Comparison of ENCODE assay signal across 1 cellular context in the genomic region with DNA sequence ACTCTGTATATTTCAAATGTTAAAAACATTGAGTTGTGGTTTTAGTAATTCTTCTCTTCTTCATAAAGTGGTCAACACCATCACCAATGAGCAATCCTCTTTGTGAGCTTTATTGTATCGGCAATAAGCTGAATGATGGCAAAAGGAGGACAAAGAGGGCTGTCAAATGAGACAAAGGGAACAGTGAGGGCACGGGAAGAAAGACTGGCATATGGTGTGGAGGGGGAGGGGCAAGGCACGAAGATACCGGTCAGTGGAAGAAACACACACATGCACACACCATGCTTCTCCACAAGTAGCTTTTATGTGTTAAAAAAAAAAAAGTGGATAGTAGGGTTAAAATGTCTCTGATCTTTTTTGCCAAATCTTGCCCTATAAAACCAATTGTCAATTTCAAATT.
TF ChIP-seq lines count a peak whose summit lies in the region.

No MANE protein-coding gene starts in this region.

TF ChIP-seq in H1, 55 proteins besides CTCF, POLR2A, EP300 and RAD21:
- TF ChIP-seq CREB1 (IDR thresholded peaks at IDR 0.05), result no peak
- no peak for TF ChIP-seq SAP30 (IDR thresholded peaks at IDR 0.05; ENCODE audit: insufficient read depth, insufficient replicate concordance, low read length)
